ENCODE assay signal across 1 cellular context in the genomic region with DNA sequence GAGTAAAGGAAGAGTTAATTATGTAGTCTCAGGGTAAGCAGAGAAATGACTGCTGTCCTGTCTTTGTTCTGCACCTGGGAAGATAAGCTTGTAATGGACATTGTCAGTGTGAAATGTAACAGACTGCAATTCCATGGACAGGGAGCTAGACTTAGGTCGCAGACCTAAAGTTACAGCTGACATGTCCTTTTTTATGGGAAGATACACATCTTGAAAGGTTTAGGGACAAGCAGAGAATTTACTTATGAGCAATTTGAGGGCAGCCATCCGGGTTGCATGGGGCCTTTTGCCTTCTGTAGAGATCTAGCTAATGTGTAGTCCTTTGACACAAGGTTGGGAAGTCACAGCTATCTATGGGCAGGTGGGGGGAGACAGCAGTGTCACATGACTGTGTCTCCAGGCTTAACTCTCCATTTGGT.
A peak's percentile ranks its signal among the peaks of the same experiment; 100 is the strongest.
TF ChIP-seq lines count a peak whose summit lies in the region.

No MANE protein-coding gene starts in this region.

TF ChIP-seq in K562, 482 proteins besides CTCF, POLR2A, EP300 and RAD21 (continued from another document):
- TF ChIP-seq, protein P1, sequence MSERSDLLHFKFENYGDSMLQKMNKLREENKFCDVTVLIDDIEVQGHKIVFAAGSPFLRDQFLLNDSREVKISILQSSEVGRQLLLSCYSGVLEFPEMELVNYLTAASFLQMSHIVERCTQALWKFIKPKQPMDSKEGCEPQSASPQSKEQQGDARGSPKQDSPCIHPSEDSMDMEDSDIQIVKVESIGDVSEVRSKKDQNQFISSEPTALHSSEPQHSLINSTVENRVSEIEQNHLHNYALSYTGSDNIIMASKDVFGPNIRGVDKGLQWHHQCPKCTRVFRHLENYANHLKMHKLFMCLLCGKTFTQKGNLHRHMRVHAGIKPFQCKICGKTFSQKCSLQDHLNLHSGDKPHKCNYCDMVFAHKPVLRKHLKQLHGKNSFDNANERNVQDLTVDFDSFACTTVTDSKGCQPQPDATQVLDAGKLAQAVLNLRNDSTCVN (CRISPR knock-in tag; IDR thresholded peaks at IDR 0.05), result no peak
- no peak for TF ChIP-seq MAZ (CRISPR knock-in tag; conservative IDR thresholded peaks at IDR 0.05 in 1 of 2, IDR thresholded peaks at IDR 0.05 in 1 of 2)
- TF ChIP-seq, protein P2, sequence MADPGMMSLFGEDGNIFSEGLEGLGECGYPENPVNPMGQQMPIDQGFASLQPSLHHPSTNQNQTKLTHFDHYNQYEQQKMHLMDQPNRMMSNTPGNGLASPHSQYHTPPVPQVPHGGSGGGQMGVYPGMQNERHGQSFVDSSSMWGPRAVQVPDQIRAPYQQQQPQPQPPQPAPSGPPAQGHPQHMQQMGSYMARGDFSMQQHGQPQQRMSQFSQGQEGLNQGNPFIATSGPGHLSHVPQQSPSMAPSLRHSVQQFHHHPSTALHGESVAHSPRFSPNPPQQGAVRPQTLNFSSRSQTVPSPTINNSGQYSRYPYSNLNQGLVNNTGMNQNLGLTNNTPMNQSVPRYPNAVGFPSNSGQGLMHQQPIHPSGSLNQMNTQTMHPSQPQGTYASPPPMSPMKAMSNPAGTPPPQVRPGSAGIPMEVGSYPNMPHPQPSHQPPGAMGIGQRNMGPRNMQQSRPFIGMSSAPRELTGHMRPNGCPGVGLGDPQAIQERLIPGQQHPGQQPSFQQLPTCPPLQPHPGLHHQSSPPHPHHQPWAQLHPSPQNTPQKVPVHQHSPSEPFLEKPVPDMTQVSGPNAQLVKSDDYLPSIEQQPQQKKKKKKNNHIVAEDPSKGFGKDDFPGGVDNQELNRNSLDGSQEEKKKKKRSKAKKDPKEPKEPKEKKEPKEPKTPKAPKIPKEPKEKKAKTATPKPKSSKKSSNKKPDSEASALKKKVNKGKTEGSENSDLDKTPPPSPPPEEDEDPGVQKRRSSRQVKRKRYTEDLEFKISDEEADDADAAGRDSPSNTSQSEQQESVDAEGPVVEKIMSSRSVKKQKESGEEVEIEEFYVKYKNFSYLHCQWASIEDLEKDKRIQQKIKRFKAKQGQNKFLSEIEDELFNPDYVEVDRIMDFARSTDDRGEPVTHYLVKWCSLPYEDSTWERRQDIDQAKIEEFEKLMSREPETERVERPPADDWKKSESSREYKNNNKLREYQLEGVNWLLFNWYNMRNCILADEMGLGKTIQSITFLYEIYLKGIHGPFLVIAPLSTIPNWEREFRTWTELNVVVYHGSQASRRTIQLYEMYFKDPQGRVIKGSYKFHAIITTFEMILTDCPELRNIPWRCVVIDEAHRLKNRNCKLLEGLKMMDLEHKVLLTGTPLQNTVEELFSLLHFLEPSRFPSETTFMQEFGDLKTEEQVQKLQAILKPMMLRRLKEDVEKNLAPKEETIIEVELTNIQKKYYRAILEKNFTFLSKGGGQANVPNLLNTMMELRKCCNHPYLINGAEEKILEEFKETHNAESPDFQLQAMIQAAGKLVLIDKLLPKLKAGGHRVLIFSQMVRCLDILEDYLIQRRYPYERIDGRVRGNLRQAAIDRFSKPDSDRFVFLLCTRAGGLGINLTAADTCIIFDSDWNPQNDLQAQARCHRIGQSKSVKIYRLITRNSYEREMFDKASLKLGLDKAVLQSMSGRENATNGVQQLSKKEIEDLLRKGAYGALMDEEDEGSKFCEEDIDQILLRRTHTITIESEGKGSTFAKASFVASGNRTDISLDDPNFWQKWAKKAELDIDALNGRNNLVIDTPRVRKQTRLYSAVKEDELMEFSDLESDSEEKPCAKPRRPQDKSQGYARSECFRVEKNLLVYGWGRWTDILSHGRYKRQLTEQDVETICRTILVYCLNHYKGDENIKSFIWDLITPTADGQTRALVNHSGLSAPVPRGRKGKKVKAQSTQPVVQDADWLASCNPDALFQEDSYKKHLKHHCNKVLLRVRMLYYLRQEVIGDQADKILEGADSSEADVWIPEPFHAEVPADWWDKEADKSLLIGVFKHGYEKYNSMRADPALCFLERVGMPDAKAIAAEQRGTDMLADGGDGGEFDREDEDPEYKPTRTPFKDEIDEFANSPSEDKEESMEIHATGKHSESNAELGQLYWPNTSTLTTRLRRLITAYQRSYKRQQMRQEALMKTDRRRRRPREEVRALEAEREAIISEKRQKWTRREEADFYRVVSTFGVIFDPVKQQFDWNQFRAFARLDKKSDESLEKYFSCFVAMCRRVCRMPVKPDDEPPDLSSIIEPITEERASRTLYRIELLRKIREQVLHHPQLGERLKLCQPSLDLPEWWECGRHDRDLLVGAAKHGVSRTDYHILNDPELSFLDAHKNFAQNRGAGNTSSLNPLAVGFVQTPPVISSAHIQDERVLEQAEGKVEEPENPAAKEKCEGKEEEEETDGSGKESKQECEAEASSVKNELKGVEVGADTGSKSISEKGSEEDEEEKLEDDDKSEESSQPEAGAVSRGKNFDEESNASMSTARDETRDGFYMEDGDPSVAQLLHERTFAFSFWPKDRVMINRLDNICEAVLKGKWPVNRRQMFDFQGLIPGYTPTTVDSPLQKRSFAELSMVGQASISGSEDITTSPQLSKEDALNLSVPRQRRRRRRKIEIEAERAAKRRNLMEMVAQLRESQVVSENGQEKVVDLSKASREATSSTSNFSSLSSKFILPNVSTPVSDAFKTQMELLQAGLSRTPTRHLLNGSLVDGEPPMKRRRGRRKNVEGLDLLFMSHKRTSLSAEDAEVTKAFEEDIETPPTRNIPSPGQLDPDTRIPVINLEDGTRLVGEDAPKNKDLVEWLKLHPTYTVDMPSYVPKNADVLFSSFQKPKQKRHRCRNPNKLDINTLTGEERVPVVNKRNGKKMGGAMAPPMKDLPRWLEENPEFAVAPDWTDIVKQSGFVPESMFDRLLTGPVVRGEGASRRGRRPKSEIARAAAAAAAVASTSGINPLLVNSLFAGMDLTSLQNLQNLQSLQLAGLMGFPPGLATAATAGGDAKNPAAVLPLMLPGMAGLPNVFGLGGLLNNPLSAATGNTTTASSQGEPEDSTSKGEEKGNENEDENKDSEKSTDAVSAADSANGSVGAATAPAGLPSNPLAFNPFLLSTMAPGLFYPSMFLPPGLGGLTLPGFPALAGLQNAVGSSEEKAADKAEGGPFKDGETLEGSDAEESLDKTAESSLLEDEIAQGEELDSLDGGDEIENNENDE (IDR thresholded peaks at IDR 0.05; ENCODE audit: low read depth, low read length), result no peak
- TF ChIP-seq ZFP36 (IDR thresholded peaks at IDR 0.05; ENCODE audit: low read depth, low read length, partially characterized antibody), result no peak
- TF ChIP-seq, protein P3, sequence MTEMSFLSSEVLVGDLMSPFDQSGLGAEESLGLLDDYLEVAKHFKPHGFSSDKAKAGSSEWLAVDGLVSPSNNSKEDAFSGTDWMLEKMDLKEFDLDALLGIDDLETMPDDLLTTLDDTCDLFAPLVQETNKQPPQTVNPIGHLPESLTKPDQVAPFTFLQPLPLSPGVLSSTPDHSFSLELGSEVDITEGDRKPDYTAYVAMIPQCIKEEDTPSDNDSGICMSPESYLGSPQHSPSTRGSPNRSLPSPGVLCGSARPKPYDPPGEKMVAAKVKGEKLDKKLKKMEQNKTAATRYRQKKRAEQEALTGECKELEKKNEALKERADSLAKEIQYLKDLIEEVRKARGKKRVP (CRISPR knock-in tag; IDR thresholded peaks at IDR 0.05), result no peak
- peak; percentile 33; the same call in 1 of the 2 replicates for TF ChIP-seq TOE1 (IDR thresholded peaks at IDR 0.05; ENCODE audit: borderline replicate concordance)
- no peak for TF ChIP-seq TOE1 (CRISPR knock-in tag; IDR thresholded peaks at IDR 0.05; ENCODE audit: borderline replicate concordance, low read depth)
- TF ChIP-seq NCOA4 (IDR thresholded peaks at IDR 0.05; ENCODE audit: partially characterized antibody), result no peak
- no peak for TF ChIP-seq CHD1 (IDR thresholded peaks at IDR 0.05; ENCODE audit: low read length)
- no peak for TF ChIP-seq ESRRB (CRISPR knock-in tag; IDR thresholded peaks at IDR 0.05; ENCODE audit: borderline replicate concordance)
- peak; percentile 68; the same call in 1 of the 2 replicates for TF ChIP-seq SOX6 (IDR thresholded peaks at IDR 0.05)
- TF ChIP-seq MEIS2 (IDR thresholded peaks at IDR 0.05; ENCODE audit: partially characterized antibody), result peak; percentile 2
- no peak for TF ChIP-seq MXI1 (IDR thresholded peaks at IDR 0.05; ENCODE audit: low read depth, low read length)
- TF ChIP-seq, protein P4, sequence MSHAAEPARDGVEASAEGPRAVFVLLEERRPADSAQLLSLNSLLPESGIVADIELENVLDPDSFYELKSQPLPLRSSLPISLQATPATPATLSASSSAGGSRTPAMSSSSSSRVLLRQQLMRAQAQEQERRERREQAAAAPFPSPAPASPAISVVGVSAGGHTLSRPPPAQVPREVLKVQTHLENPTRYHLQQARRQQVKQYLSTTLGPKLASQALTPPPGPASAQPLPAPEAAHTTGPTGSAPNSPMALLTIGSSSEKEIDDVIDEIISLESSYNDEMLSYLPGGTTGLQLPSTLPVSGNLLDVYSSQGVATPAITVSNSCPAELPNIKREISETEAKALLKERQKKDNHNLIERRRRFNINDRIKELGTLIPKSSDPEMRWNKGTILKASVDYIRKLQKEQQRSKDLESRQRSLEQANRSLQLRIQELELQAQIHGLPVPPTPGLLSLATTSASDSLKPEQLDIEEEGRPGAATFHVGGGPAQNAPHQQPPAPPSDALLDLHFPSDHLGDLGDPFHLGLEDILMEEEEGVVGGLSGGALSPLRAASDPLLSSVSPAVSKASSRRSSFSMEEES (CRISPR knock-in tag; IDR thresholded peaks at IDR 0.05), result peak; percentile 86
- TF ChIP-seq ZNF146 (CRISPR knock-in tag; IDR thresholded peaks at IDR 0.05; ENCODE audit: unreplicated experiment), result no peak
- no peak for TF ChIP-seq ZNF41 (CRISPR knock-in tag; conservative IDR thresholded peaks at IDR 0.05)
- no peak for TF ChIP-seq BMI1 (IDR thresholded peaks at IDR 0.05; ENCODE audit: low read length)
- 0 out of 2 replicates have a peak, but pooled peaks have one; percentile 7 for TF ChIP-seq TAL1 (IDR thresholded peaks at IDR 0.05)
- no peak for TF ChIP-seq ZNF239 (CRISPR knock-in tag; IDR thresholded peaks at IDR 0.05)
- TF ChIP-seq, protein P5, sequence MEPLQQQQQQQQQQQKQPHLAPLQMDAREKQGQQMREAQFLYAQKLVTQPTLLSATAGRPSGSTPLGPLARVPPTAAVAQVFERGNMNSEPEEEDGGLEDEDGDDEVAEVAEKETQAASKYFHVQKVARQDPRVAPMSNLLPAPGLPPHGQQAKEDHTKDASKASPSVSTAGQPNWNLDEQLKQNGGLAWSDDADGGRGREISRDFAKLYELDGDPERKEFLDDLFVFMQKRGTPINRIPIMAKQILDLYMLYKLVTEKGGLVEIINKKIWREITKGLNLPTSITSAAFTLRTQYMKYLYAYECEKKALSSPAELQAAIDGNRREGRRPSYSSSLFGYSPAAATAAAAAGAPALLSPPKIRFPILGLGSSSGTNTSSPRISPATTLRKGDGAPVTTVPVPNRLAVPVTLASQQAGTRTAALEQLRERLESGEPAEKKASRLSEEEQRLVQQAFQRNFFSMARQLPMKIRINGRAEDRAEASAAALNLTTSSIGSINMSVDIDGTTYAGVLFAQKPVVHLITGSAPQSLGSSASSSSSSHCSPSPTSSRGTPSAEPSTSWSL (CRISPR knock-in tag; IDR thresholded peaks at IDR 0.05; ENCODE audit: borderline replicate concordance), result no peak
- no peak for TF ChIP-seq MYBL2 (IDR thresholded peaks at IDR 0.05; ENCODE audit: low read depth)
- TF ChIP-seq MYBL2 (CRISPR knock-in tag; IDR thresholded peaks at IDR 0.05; ENCODE audit: borderline replicate concordance), result no peak
